Comparison of ENCODE assay signal across 9 cellular contexts in genomic region chr10:69125554-69125953, GRCh38. TPM values are rescaled to one million over a fixed set of nuclear protein-coding genes. Genes with fewer than 3 reads are reported as not detected.
DNase-seq lines count a peak whose midpoint lies in the region; ATAC-seq and TF ChIP-seq lines count a peak whose summit lies in the region.
"Had no signal": no experiment of that assay in that cellular context is flagged by ENCODE, and none has a peak within 500 bp of the region (broad histone marks: within the 10 kb centered on the region; RNA-seq: fewer than 3 reads in every experiment).

No MANE protein-coding gene starts in this region.

- H3K4me3 ChIP-seq in AG10803 (ENCODE audit: low read length) (peak overlapping the region; percentile 83), IMR-90 (ENCODE audit: insufficient read depth, low read depth, low read length) (no peak overlapping the region), mammary epithelial cell (replicated peaks in 1 of 3; ENCODE audit: insufficient read depth in 1 of 3, low read depth in 2 of 3, low read length in 3 of 3) (peak overlapping the region; percentile 78 to 96 (median 83)), mucosa of stomach (ENCODE audit: low read length) (no peak overlapping the region), SJCRH30 (no peak overlapping the region)

- H3K27me3 ChIP-seq in IMR-90 (ENCODE audit: control insufficient read depth, insufficient read depth, low read length) = no peaks in the 10 kb centered on the region
- H3K27me3 ChIP-seq in mammary epithelial cell (ENCODE audit: insufficient read depth, low read length) = no peaks in the 10 kb centered on the region
- H3K27me3 ChIP-seq in mucosa of stomach (ENCODE audit: control insufficient read depth, insufficient read depth, low read length) = no peaks in the 10 kb centered on the region
- H3K27me3 ChIP-seq in SJCRH30 = no peaks in the 10 kb centered on the region

- no CpG with 5 or more reads among the region's 1 CpG for WGBS in IMR-90 (ENCODE audit: extremely low coverage in 2 of 2, insufficient read length in 1 of 2), 2 experiments
- WGBS in mammary epithelial cell (ENCODE audit: low coverage, missing lambda C conversion rate) = 0% methylated on average over 1 of the region's 1 CpG

- dilution Hi-C loops in IMR-90 (cut with HindIII; ENCODE audit: low sequenced_read_pairs, unreplicated experiment) (no loop called here), mammary epithelial cell (cut with HindIII; ENCODE audit: low sequenced_read_pairs) (no loop called here)

- no peak overlapping the region for H2BK120ac ChIP-seq in IMR-90 (ENCODE audit: low read depth, low read length)

- intact Hi-C loops in IMR-90 (cut with micrococcal nuclease) (no loop called here), mammary epithelial cell (cut with micrococcal nuclease) (loop anchor here (2.0 kb wide), 1 partner anchor 55 kb away; the partner anchor contains the start of gene SUPV3L1)

- peaks cover 64% of the 10 kb centered on the region for H3K79me2 ChIP-seq in mammary epithelial cell (ENCODE audit: insufficient read depth, low read length)

- TF ChIP-seq CTCF in AG10803 (conservative IDR thresholded peaks at IDR 0.05; ENCODE audit: low read length) (no peak), IMR-90 (conservative IDR thresholded peaks at IDR 0.05; ENCODE audit: low read depth, low read length) (no peak), mammary epithelial cell (conservative IDR thresholded peaks at IDR 0.05 in 1 of 2, IDR thresholded peaks at IDR 0.05 in 1 of 2; ENCODE audit: extremely low read depth in 1 of 2, insufficient read depth in 1 of 2, low read depth in 1 of 2, low read length in 2 of 2) (no peak), GM13976 (IDR thresholded peaks at IDR 0.05; ENCODE audit: borderline replicate concordance, control extremely low read depth, extremely low read depth, insufficient read depth, missing control alignments) (no peak)

- H2BK5ac ChIP-seq in IMR-90 (ENCODE audit: low read depth, low read length, poor library complexity, severe bottlenecking) = no peak overlapping the region

- no peak for TF ChIP-seq RAD21 in IMR-90 (IDR thresholded peaks at IDR 0.05; ENCODE audit: low read length)

- CTCF ChIA-PET in IMR-90 (lab: Yijun Ruan, JAX) (interaction anchor here (0.7 to 1.1 kb wide), 2 partner anchors 17 to 1018 kb away, joined by 3 read pairs; no protein-coding TSS in a partner anchor), mammary epithelial cell (lab: Charles Lee; ENCODE audit: low non-redundant PET) (no interaction called here)

- H4K5ac ChIP-seq in IMR-90 (ENCODE audit: low read depth, low read length) = no peak overlapping the region

- no peak overlapping the region for H3K4ac ChIP-seq in IMR-90 (ENCODE audit: low read depth, low read length)

- H3K9me3 ChIP-seq in IMR-90 (ENCODE audit: control insufficient read depth, insufficient read depth, low read length) = no peaks in the 10 kb centered on the region
- no peaks in the 10 kb centered on the region for H3K9me3 ChIP-seq in mammary epithelial cell (replicated peaks; ENCODE audit: insufficient read depth, low read length)
- H3K9me3 ChIP-seq in mucosa of stomach (ENCODE audit: control insufficient read depth, low read length) = no peaks in the 10 kb centered on the region
- no peaks in the 10 kb centered on the region for H3K9me3 ChIP-seq in SJCRH30 (replicated peaks)

- DNase-seq in AG10803 (ENCODE audit: low read depth) = no peak
- DNase-seq in IMR-90 = no peak
- no peak for DNase-seq in mammary epithelial cell
- DNase-seq in SJCRH30 = no peak
- DNase-seq in GM13976 (ENCODE audit: low spot score) = no peak
- DNase-seq in NCI-H1092 (lab: John Stamatoyannopoulos, UW) = no peak
- DNase-seq in NCI-H1105 treated with DMSO at 0.1 percent for 48 hours (lab: John Stamatoyannopoulos, UW) = no peak
- DNase-seq: NCI-H446 treated with DMSO at 0.1 percent for 48 hours had no signal

- H3K9ac ChIP-seq in IMR-90 (ENCODE audit: low read depth, low read length) = no peak overlapping the region
- peak overlapping the region; percentile 91 for H3K9ac ChIP-seq in mammary epithelial cell (ENCODE audit: insufficient read depth, low read length)
- peak overlapping the region; percentile 98 for H3K9ac ChIP-seq in mucosa of stomach (ENCODE audit: low read length)

- no peak for TF ChIP-seq POLR2A in IMR-90 (IDR thresholded peaks at IDR 0.05; ENCODE audit: low read depth, low read length)

- H3K4me2 ChIP-seq in IMR-90 (ENCODE audit: low read depth, low read length) (peak overlapping the region; percentile 64), mammary epithelial cell (ENCODE audit: insufficient read depth, low read depth, low read length) (peak overlapping the region; percentile 79)

- H4K91ac ChIP-seq in IMR-90 (ENCODE audit: insufficient read depth, low read depth, low read length) = no peak overlapping the region

- POLR2A ChIA-PET in IMR-90 (lab: Charles Lee; ENCODE audit: unreplicated experiment) = no interaction called here

- H2AK9ac ChIP-seq in IMR-90 (replicated peaks; ENCODE audit: low read depth, low read length, poor library complexity) = no peak overlapping the region

- H4K20me1 ChIP-seq in IMR-90 (ENCODE audit: insufficient read depth, low read length) (peaks cover 31% of the 10 kb centered on the region), mammary epithelial cell (ENCODE audit: insufficient read depth, low read length) (no peaks in the 10 kb centered on the region)

- BruUV-seq in IMR-90 (replicated peaks; lab: Mats Ljungman, UMichigan) (no TSS peak), mammary epithelial cell (replicated peaks; lab: Mats Ljungman, UMichigan) (no TSS peak)

- no peak overlapping the region for H2AFZ ChIP-seq in IMR-90 (replicated peaks; ENCODE audit: low read length, poor library complexity)
- no peak overlapping the region for H2AFZ ChIP-seq in mammary epithelial cell (ENCODE audit: low read depth, low read length)

- H3K14ac ChIP-seq in IMR-90 (replicated peaks; ENCODE audit: low read depth, low read length) = no peak overlapping the region

- in situ Hi-C loops in IMR-90 (cut with MboI; ENCODE audit: low sequenced_read_pairs) (no loop called here), mammary epithelial cell (cut with MboI; ENCODE audit: low sequenced_read_pairs in 2 of 2) (no loop called here), GM13976 (cut with MboI; ENCODE audit: low sequenced_read_pairs, unreplicated experiment) (no loop called here)

- no peak overlapping the region for H3K18ac ChIP-seq in IMR-90 (ENCODE audit: low read depth, low read length)

- H3K27ac ChIP-seq in IMR-90 (ENCODE audit: insufficient read depth, low read length) (no peak overlapping the region), mammary epithelial cell (ENCODE audit: insufficient read depth, low read depth, low read length) (peak overlapping the region; percentile 91), SJCRH30 (no peak overlapping the region)

- no peak overlapping the region for H2BK15ac ChIP-seq in IMR-90 (ENCODE audit: low read depth, low read length)

- H4K8ac ChIP-seq in IMR-90 (ENCODE audit: low read depth in 2 of 2, low read length in 2 of 2) = no peak overlapping the region

- no peak overlapping the region for H3K23ac ChIP-seq in IMR-90 (ENCODE audit: low read depth, low read length)

- H2BK20ac ChIP-seq in IMR-90 (ENCODE audit: low read depth, low read length) = no peak overlapping the region

- H3K4me1 ChIP-seq in IMR-90 (ENCODE audit: control insufficient read depth, insufficient read depth, low read length) (peaks cover 2% of the 10 kb centered on the region; the same call in 1 of the 2 replicates), mammary epithelial cell (ENCODE audit: insufficient read depth, low read length) (peaks cover 4% of the 10 kb centered on the region), mucosa of stomach (ENCODE audit: control insufficient read depth, insufficient read depth, low read length) (no peaks in the 10 kb centered on the region), SJCRH30 (no peaks in the 10 kb centered on the region)

- H2AK5ac ChIP-seq in IMR-90 (ENCODE audit: low read depth, low read length) = no peak overlapping the region

- no peaks in the 10 kb centered on the region for H3K36me3 ChIP-seq in IMR-90 (ENCODE audit: control insufficient read depth, insufficient read depth, low read length)
- no peaks in the 10 kb centered on the region for H3K36me3 ChIP-seq in mammary epithelial cell (ENCODE audit: insufficient read depth, low read length)
- H3K36me3 ChIP-seq in mucosa of stomach (ENCODE audit: control insufficient read depth, insufficient read depth, low read length) = no peaks in the 10 kb centered on the region
- no peaks in the 10 kb centered on the region for H3K36me3 ChIP-seq in SJCRH30

- no peak overlapping the region for H3K56ac ChIP-seq in IMR-90 (ENCODE audit: extremely low read depth, insufficient read depth, low read length)

- no peak for ATAC-seq in IMR-90 (ENCODE audit: low read depth)

- no peaks in the 10 kb centered on the region; the same call in 1 of the 2 replicates for H3K9me1 ChIP-seq in IMR-90 (ENCODE audit: insufficient read depth, low read length)

- H3K79me1 ChIP-seq in IMR-90 (ENCODE audit: low read depth in 1 of 2, low read length in 2 of 2) = peaks cover 4 to 33% of the 10 kb centered on the region in 2 experiments; a peak in 3 of 4 replicates

TF ChIP-seq in IMR-90, 13 proteins besides CTCF, POLR2A, EP300 and RAD21 (continues in another document):
- no peak for TF ChIP-seq RFX5 (IDR thresholded peaks at IDR 0.05; ENCODE audit: low read depth, low read length)
- no peak for TF ChIP-seq SMC3 (IDR thresholded peaks at IDR 0.05; ENCODE audit: low read depth, low read length)

RNA-seq across cellular contexts. Expression of gene VPS26A, which starts 1.6 kb away (rescaled TPM):
- total RNA-seq in IMR-90 (2012; rRNA removed) (7.2 and 24.7 TPM in 2 replicates), mammary epithelial cell (10 to 100 TPM; 30.3 to 75.8 TPM)
- polyA plus RNA-seq in IMR-90 (2012; rRNA removed) (12.9 and 18.7 TPM in 2 replicates), mammary epithelial cell (17.5 TPM)
- polyA plus RNA-seq in IMR-90 (2012; cell fraction: cytosol; rRNA removed) = 1.2 and 1.4 TPM in 2 replicates
- 0.28 and 5.0 TPM in 2 replicates for polyA plus RNA-seq in IMR-90 (2012; cell fraction: nucleus; rRNA removed; ENCODE audit: low replicate concordance)
- 33.5 TPM for polyA minus RNA-seq in mammary epithelial cell
- total RNA-seq in SJCRH30 (2014; rRNA removed; shearing (Covaris generic)) = 19.6 and 25.3 TPM in 2 replicates

RNA-seq across cellular contexts. Expression of gene SRGN, which starts 37.7 kb away (rescaled TPM):
- total RNA-seq in IMR-90 (2012; rRNA removed) = 41.4 and 46.4 TPM in 2 replicates
- polyA plus RNA-seq in IMR-90 (2012; rRNA removed) = 29.8 and 33.3 TPM in 2 replicates
- polyA plus RNA-seq in IMR-90 (2012; cell fraction: cytosol; rRNA removed) = 12.4 and 25.7 TPM in 2 replicates
- polyA plus RNA-seq in IMR-90 (2012; cell fraction: nucleus; rRNA removed; ENCODE audit: low replicate concordance) = 2.0 and 10.7 TPM in 2 replicates
- 1 to 10 TPM in 1 of 2 donors, under 1 TPM in 1; 0.92 to 1.0 TPM for total RNA-seq in mammary epithelial cell
- polyA plus RNA-seq in mammary epithelial cell = 2.0 TPM
- polyA minus RNA-seq in mammary epithelial cell = not detected
- total RNA-seq in SJCRH30 (2014; rRNA removed; shearing (Covaris generic)) = 0.51 and 0.59 TPM in 2 replicates

RNA-seq across cellular contexts. Expression of gene SUPV3L1, which starts 54.5 kb away (rescaled TPM):
- total RNA-seq in IMR-90 (2012; rRNA removed) = 22.5 and 24.4 TPM in 2 replicates
- polyA plus RNA-seq in IMR-90 (2012; rRNA removed) = 22.1 and 26.5 TPM in 2 replicates
- 5.2 and 16.7 TPM in 2 replicates for polyA plus RNA-seq in IMR-90 (2012; cell fraction: cytosol; rRNA removed)
- polyA plus RNA-seq in IMR-90 (2012; cell fraction: nucleus; rRNA removed; ENCODE audit: low replicate concordance) = 6.3 and 58.5 TPM in 2 replicates
- total RNA-seq in mammary epithelial cell = 10 to 100 TPM; 26.8 to 36.7 TPM
- polyA plus RNA-seq in mammary epithelial cell = 31.5 TPM
- polyA minus RNA-seq in mammary epithelial cell = 19.1 TPM
- total RNA-seq in SJCRH30 (2014; rRNA removed; shearing (Covaris generic)) = 38.8 and 43.4 TPM in 2 replicates

Comparison
In these comparisons a context has a peak if more than half of its experiments do, and no peak if none do; other contexts are left out.
1. H3K4me3 ChIP-seq: peak in AG10803 (single experiment) and mammary epithelial cell (3 of 3); none in IMR-90 (single experiment), mucosa of stomach (single experiment) and SJCRH30 (single experiment).
2. RNA of gene SRGN, which starts 37.7 kb away (total RNA-seq): 41.4 to 46.4 TPM in IMR-90; 0.92 to 1.0 TPM in mammary epithelial cell and 0.51 to 0.59 TPM in SJCRH30; every median in the first group is over 10 times any median in the second.